Comparison of ENCODE assay signal across 8 cellular contexts in genomic region chr1:202852163-202852904, GRCh38. TPM values are rescaled to one million over a fixed set of nuclear protein-coding genes. Genes with fewer than 3 reads are reported as not detected.
A peak's percentile ranks its signal among the peaks of the same experiment; 100 is the strongest.
DNase-seq lines count a peak whose midpoint lies in the region; ATAC-seq and TF ChIP-seq lines count a peak whose summit lies in the region.

No MANE protein-coding gene starts in this region.

- no peak overlapping the region for H3K9ac ChIP-seq in OCI-LY3 (ENCODE audit: low read length)

- in situ Hi-C loops in astrocyte of the spinal cord (cut with HindIII; ENCODE audit: low sequenced_read_pairs), result no loop called here

- H3K9me3 ChIP-seq in OCI-LY3 (ENCODE audit: insufficient read depth, low read length), result no peaks in the 10 kb centered on the region

- H3K4me2 ChIP-seq in OCI-LY3 (ENCODE audit: low read length), result no peak overlapping the region

- H3K79me2 ChIP-seq in OCI-LY3 (ENCODE audit: low read length), result no peaks in the 10 kb centered on the region

- TF ChIP-seq CTCF in BJ (IDR thresholded peaks at IDR 0.05; ENCODE audit: insufficient read depth, low read depth, low read length) (peak; percentile 73), OCI-LY3 (IDR thresholded peaks at IDR 0.05; ENCODE audit: low read depth, low read length) (peak; percentile 63), astrocyte of the spinal cord (IDR thresholded peaks at IDR 0.05; ENCODE audit: low read depth, low read length) (peak; percentile 61)

- H3K4me3 ChIP-seq in BJ (ENCODE audit: low read depth, low read length) (no peak overlapping the region), OCI-LY3 (ENCODE audit: low read length) (no peak overlapping the region), astrocyte of the spinal cord (ENCODE audit: low read depth, low read length) (no peak overlapping the region)

- DNase-seq in BJ (ENCODE audit: low read depth), result no peak
- DNase-seq in GM19238 (ENCODE audit: insufficient read length, low spot score), result peak; percentile 33
- peak; percentile 43 for DNase-seq in astrocyte of the spinal cord (ENCODE audit: low read depth, low spot score)
- DNase-seq in lung microvascular endothelial cell (ENCODE audit: low read depth in 2 of 2), result peak; percentile 54 to 74

- H2AFZ ChIP-seq in OCI-LY3 (ENCODE audit: low read depth, low read length), result peak overlapping the region; percentile 95

- H3K27ac ChIP-seq in OCI-LY3 (ENCODE audit: low read length), result no peak overlapping the region

- H3K4me1 ChIP-seq in OCI-LY3 (ENCODE audit: low read length), result peaks cover 8% of the 10 kb centered on the region

- POLR2A ChIA-PET in BJ (lab: Charles Lee), result interaction anchor here (0.6 kb wide), 1 partner anchor 55 kb away, joined by 9 read pairs; no protein-coding TSS in a partner anchor

- no peaks in the 10 kb centered on the region for H3K36me3 ChIP-seq in BJ (ENCODE audit: control insufficient read depth, insufficient read depth, low read length)
- no peaks in the 10 kb centered on the region for H3K36me3 ChIP-seq in OCI-LY3 (replicated peaks; ENCODE audit: low read depth, low read length)

- CTCF ChIA-PET in BJ (lab: Yijun Ruan, JAX), result interaction anchor here (0.5 to 1.4 kb wide), 7 partner anchors 10 to 132 kb away, joined by 3 to 4 read pairs (median 3); no protein-coding TSS in a partner anchor

- ATAC-seq in GM21717 (IDR thresholded peaks at IDR 0.05; ENCODE audit: unreplicated experiment) (no peak), HG02973 (IDR thresholded peaks at IDR 0.05; ENCODE audit: unreplicated experiment) (no peak), HG02642 (IDR thresholded peaks at IDR 0.05; ENCODE audit: poor library complexity, unreplicated experiment) (no peak)

- H3K27me3 ChIP-seq in BJ (ENCODE audit: control insufficient read depth, insufficient read depth, low read length) (no peaks in the 10 kb centered on the region; the same call in 1 of the 2 replicates), OCI-LY3 (ENCODE audit: low read depth, low read length) (no peaks in the 10 kb centered on the region)

- no peaks in the 10 kb centered on the region for H4K20me1 ChIP-seq in OCI-LY3 (ENCODE audit: insufficient read depth, low read length)

RNA-seq across cellular contexts. Expression of gene RABIF, which starts 36.6 kb away (rescaled TPM):
- polyA plus RNA-seq in BJ (2011; rRNA removed), result 9.7 and 14.4 TPM in 2 replicates
- polyA minus RNA-seq in BJ (2011; rRNA and poly(A)+ RNA removed), result 5.1 and 7.0 TPM in 2 replicates
- total RNA-seq in lung microvascular endothelial cell, result 9.4 and 14.3 TPM in 2 replicates

RNA-seq across cellular contexts. Expression of gene PCAT6, which starts 41.6 kb away (rescaled TPM):
- polyA plus RNA-seq in BJ (2011; rRNA removed), result 3.2 and 3.3 TPM in 2 replicates
- 2.4 and 3.3 TPM in 2 replicates for polyA minus RNA-seq in BJ (2011; rRNA and poly(A)+ RNA removed)
- not detected in 2 replicates for total RNA-seq in lung microvascular endothelial cell

RNA-seq across cellular contexts. Expression of gene KDM5B, which starts 44.1 kb away (rescaled TPM):
- 39.6 and 55.2 TPM in 2 replicates for polyA plus RNA-seq in BJ (2011; rRNA removed)
- polyA minus RNA-seq in BJ (2011; rRNA and poly(A)+ RNA removed), result 80.1 and 81.5 TPM in 2 replicates
- 46.2 and 54.0 TPM in 2 replicates for total RNA-seq in lung microvascular endothelial cell
